ENCODE assay signal across 15 cellular contexts in genomic region chr9:110179734-110180133, GRCh38.
DNase-seq lines count a peak whose midpoint lies in the region; ATAC-seq, FAIRE-seq and TF ChIP-seq lines count a peak whose summit lies in the region.
"Had no signal": no experiment of that assay in that cellular context is flagged by ENCODE, and none has a peak within 500 bp of the region (broad histone marks: within the 10 kb centered on the region; RNA-seq: fewer than 3 reads in every experiment).

No MANE protein-coding gene starts in this region.

- no peak for TF ChIP-seq CTCF in astrocyte of the spinal cord (IDR thresholded peaks at IDR 0.05; ENCODE audit: low read depth, low read length)

- no peak for ATAC-seq in stimulated activated naive CD8-positive, alpha-beta T cell treated with anti-CD3 and anti-CD28 coated beads, Interleukin-15, amount 100 ng/mL, for 72 hours
- ATAC-seq: GM23338, T-helper 17 cell had no signal

- FAIRE-seq in HTR-8/SVneo (lab: Jason Lieb, UNC) = no peak

- H3K4me3 Mint-ChIP-seq in stimulated activated naive CD8-positive, alpha-beta T cell treated with anti-CD3 and anti-CD28 coated beads, Interleukin-15, amount 100 ng/mL, for 72 hours = no peak overlapping the region
- H3K4me3 Mint-ChIP-seq: GM23338, T-helper 17 cell had no signal

- H3K27me3 Mint-ChIP-seq in stimulated activated naive CD8-positive, alpha-beta T cell treated with anti-CD3 and anti-CD28 coated beads, Interleukin-15, amount 100 ng/mL, for 72 hours = no peaks in the 10 kb centered on the region
- H3K27me3 Mint-ChIP-seq: T-helper 17 cell had no signal

- no peak overlapping the region for H3K27ac Mint-ChIP-seq in stimulated activated naive CD8-positive, alpha-beta T cell treated with anti-CD3 and anti-CD28 coated beads, Interleukin-15, amount 100 ng/mL, for 72 hours
- H3K27ac Mint-ChIP-seq: GM23338 had no signal

- peak; percentile 35 to 41 for DNase-seq in AML-193 (lab: John Stamatoyannopoulos, UW)
- peak; percentile 24 for DNase-seq in HTR-8/SVneo (ENCODE audit: insufficient read length, low spot score)
- peak; percentile 77 for DNase-seq in astrocyte of the spinal cord (ENCODE audit: low read depth, low spot score)
- peak; percentile 87 for DNase-seq in iris pigment epithelial cell (ENCODE audit: low read depth)
- no peak for DNase-seq in UCSD-AML1 (lab: John Stamatoyannopoulos, UW; ENCODE audit: unreplicated experiment)
- DNase-seq in LoVo (ENCODE audit: low spot score) = no peak
- DNase-seq in NCI-H774 (lab: John Stamatoyannopoulos, UW) = no peak
- DNase-seq in stimulated activated naive CD8-positive, alpha-beta T cell treated with anti-CD3 and anti-CD28 coated beads, Interleukin-15, amount 100 ng/mL, for 72 hours = no peak
- DNase-seq: activated CD4-positive, alpha-beta T cell treated with anti-CD3 and anti-CD28 coated beads, Interleukin-2, amount 50 U/mL, for 4 hours; activated gamma-delta T cell; NCI-H2029; stomach; T-helper 17 cell had no signal

- no peaks in the 10 kb centered on the region for H3K4me1 Mint-ChIP-seq in stimulated activated naive CD8-positive, alpha-beta T cell treated with anti-CD3 and anti-CD28 coated beads, Interleukin-15, amount 100 ng/mL, for 72 hours
- H3K4me1 Mint-ChIP-seq: T-helper 17 cell had no signal

- H3K4me3 ChIP-seq in astrocyte of the spinal cord (ENCODE audit: low read depth, low read length) = no peak overlapping the region
- H3K4me3 ChIP-seq: coronary artery, GM23338, stomach had no signal

- in situ Hi-C loops in astrocyte of the spinal cord (cut with HindIII; ENCODE audit: low sequenced_read_pairs) = no loop called here

- H3K9me3 Mint-ChIP-seq in stimulated activated naive CD8-positive, alpha-beta T cell treated with anti-CD3 and anti-CD28 coated beads, Interleukin-15, amount 100 ng/mL, for 72 hours = peaks cover 0 to 10% of the 10 kb centered on the region in 2 donors

Comparison
In these comparisons a context has a peak if more than half of its experiments do, and no peak if none do; other contexts are left out.
1. DNase-seq: peak in AML-193 (2 of 2), HTR-8/SVneo (single experiment), astrocyte of the spinal cord (single experiment) and iris pigment epithelial cell (single experiment); none in UCSD-AML1 (single experiment), LoVo (single experiment), NCI-H774 (single experiment) and stimulated activated naive CD8-positive, alpha-beta T cell treated with anti-CD3 and anti-CD28 coated beads, Interleukin-15, amount 100 ng/mL, for 72 hours (0 of 2).